ENCODE assay signal across 16 cellular contexts in genomic region chr12:106311139-106311538, GRCh38. TPM values are rescaled to one million over a fixed set of nuclear protein-coding genes. Genes with fewer than 3 reads are reported as not detected.
DNase-seq lines count a peak whose midpoint lies in the region; ATAC-seq and TF ChIP-seq lines count a peak whose summit lies in the region.
"Had no signal": no experiment of that assay in that cellular context is flagged by ENCODE, and none has a peak within 500 bp of the region (broad histone marks: within the 10 kb centered on the region; RNA-seq: fewer than 3 reads in every experiment).

No MANE protein-coding gene starts in this region.

- H3K4me3 ChIP-seq in endodermal cell (ENCODE audit: low read length), result no peak overlapping the region
- no peak overlapping the region for H3K4me3 ChIP-seq in psoas muscle
- H3K4me3 ChIP-seq: body of pancreas had no signal

- intact Hi-C loops in psoas muscle (cut with DNase I), result no loop called here

- WGBS in endodermal cell (ENCODE audit: insufficient coverage in 1 of 2, insufficient read length in 1 of 2), 2 experiments, result 90 to 96% methylated on average over 6 to 8 of the region's 8 CpGs
- 38 to 65% (median 47%) methylated on average over 8 of the region's 8 CpGs for WGBS in psoas muscle, 3 donors

- DNase-seq in activated T-cell treated with anti-CD3 and anti-CD28 coated beads, Interleukin-2, amount 50 U/mL, for 24 hours, result no peak
- DNase-seq in activated T-cell treated with anti-CD3 and anti-CD28 coated beads, Interleukin-2, amount 50 U/mL, for 1 hour, result no peak
- DNase-seq in endodermal cell, result no peak
- DNase-seq in psoas muscle, result no peak
- DNase-seq: activated CD4-positive, CD25-positive, alpha-beta regulatory T cell treated with anti-CD3 and anti-CD28 coated beads, Interleukin-2, amount 50 U/mL, for 72 hours; activated naive CD4-positive, alpha-beta T cell; body of pancreas; dermis blood vessel endothelial cell; NCI-H1105; NCI-H774; stimulated activated CD4-positive, alpha-beta T cell treated with anti-CD3 and anti-CD28 coated beads, Interleukin-15, amount 100 ng/mL, for 24 hours had no signal

- ATAC-seq in psoas muscle, result no peak
- ATAC-seq in activated CD4-positive, CD25-positive, alpha-beta regulatory T cell treated with anti-CD3 and anti-CD28 coated beads, Interleukin-2, amount 50 U/mL, for 24 hours, result no peak
- ATAC-seq in GM21717 (IDR thresholded peaks at IDR 0.05; ENCODE audit: unreplicated experiment), result no peak
- ATAC-seq in GM19455 (IDR thresholded peaks at IDR 0.05; ENCODE audit: unreplicated experiment), result no peak
- ATAC-seq: body of pancreas, esophagus mucosa had no signal

- H3K36me3 ChIP-seq in endodermal cell (ENCODE audit: control insufficient read depth, insufficient read depth, low read length), result no peaks in the 10 kb centered on the region
- H3K36me3 ChIP-seq in psoas muscle (ENCODE audit: insufficient read depth in 1 of 2, low read depth in 1 of 2), result peaks cover 4 to 53% of the 10 kb centered on the region in 2 donors

- no peaks in the 10 kb centered on the region for H3K4me1 ChIP-seq in endodermal cell (ENCODE audit: control insufficient read depth, insufficient read depth, low read length)
- peaks cover 71% of the 10 kb centered on the region for H3K4me1 ChIP-seq in psoas muscle

- H3K9me3 ChIP-seq in endodermal cell (ENCODE audit: control insufficient read depth, low read length), result no peaks in the 10 kb centered on the region
- no peaks in the 10 kb centered on the region for H3K9me3 ChIP-seq in psoas muscle
- H3K9me3 ChIP-seq: body of pancreas had no signal

- H3K9ac ChIP-seq in endodermal cell (ENCODE audit: extremely low read depth, low read length, poor library complexity, severe bottlenecking), result no peak overlapping the region

- H3K27me3 ChIP-seq in endodermal cell (ENCODE audit: control insufficient read depth, insufficient read depth, low read length, poor library complexity, severe bottlenecking) (no peaks in the 10 kb centered on the region), psoas muscle (ENCODE audit: insufficient read depth in 3 of 3, low read length in 2 of 3) (no peaks in the 10 kb centered on the region)
- H3K27me3 ChIP-seq: body of pancreas had no signal

- peaks cover 56% of the 10 kb centered on the region for H3K4me1 Mint-ChIP-seq in activated T-cell treated with anti-CD3 and anti-CD28 coated beads, Interleukin-2, amount 50 U/mL, for 24 hours (ENCODE audit: low read depth)
- peaks cover 30 to 48% (median 48%) of the 10 kb centered on the region in 3 donors for H3K4me1 Mint-ChIP-seq in IgD-negative memory B cell
- H3K4me1 Mint-ChIP-seq in endodermal cell, result peaks cover 8% of the 10 kb centered on the region

- no peaks in the 10 kb centered on the region for H3K9me3 Mint-ChIP-seq in activated T-cell treated with anti-CD3 and anti-CD28 coated beads, Interleukin-2, amount 50 U/mL, for 24 hours
- H3K9me3 Mint-ChIP-seq in IgD-negative memory B cell (no peaks in the 10 kb centered on the region), endodermal cell (no peaks in the 10 kb centered on the region)

- peaks cover 31% of the 10 kb centered on the region for H3K36me3 Mint-ChIP-seq in activated T-cell treated with anti-CD3 and anti-CD28 coated beads, Interleukin-2, amount 50 U/mL, for 24 hours (ENCODE audit: low read depth)
- H3K36me3 Mint-ChIP-seq in IgD-negative memory B cell (peaks cover 6% of the 10 kb centered on the region), endodermal cell (ENCODE audit: low read depth) (peaks cover 7% of the 10 kb centered on the region)

- H3K4me3 Mint-ChIP-seq in activated T-cell treated with anti-CD3 and anti-CD28 coated beads, Interleukin-2, amount 50 U/mL, for 24 hours, result no peak overlapping the region
- H3K4me3 Mint-ChIP-seq in IgD-negative memory B cell (peak overlapping the region in 1 of 4 donors; percentile 68), endodermal cell (no peak overlapping the region)

- TF ChIP-seq CTCF in endodermal cell (conservative IDR thresholded peaks at IDR 0.05) (no peak), psoas muscle (IDR thresholded peaks at IDR 0.05) (no peak)

- H3K27ac ChIP-seq in endodermal cell (ENCODE audit: low read depth, low read length) (no peak overlapping the region), psoas muscle (peak overlapping the region; percentile 97)
- H3K27ac ChIP-seq: body of pancreas had no signal

- H3K27me3 Mint-ChIP-seq in activated T-cell treated with anti-CD3 and anti-CD28 coated beads, Interleukin-2, amount 50 U/mL, for 24 hours, result no peaks in the 10 kb centered on the region
- H3K27me3 Mint-ChIP-seq in IgD-negative memory B cell (no peaks in the 10 kb centered on the region), endodermal cell (ENCODE audit: insufficient read depth) (no peaks in the 10 kb centered on the region)

- peak overlapping the region; percentile 42 for H3K27ac Mint-ChIP-seq in activated T-cell treated with anti-CD3 and anti-CD28 coated beads, Interleukin-2, amount 50 U/mL, for 24 hours
- peak overlapping the region in 2 of 3 donors; percentile 10 to 13 for H3K27ac Mint-ChIP-seq in IgD-negative memory B cell
- H3K27ac Mint-ChIP-seq in endodermal cell, result peak overlapping the region; percentile 5

RNA-seq across cellular contexts. Expression of gene TCP11L2, which starts 8.6 kb away (rescaled TPM):
- polyA plus RNA-seq in IgD-negative memory B cell (35.1 TPM), psoas muscle (10 to 100 TPM in 2 of 3 donors, 1 to 10 TPM in 1; 3.9 to 26.0 (median 15.2) TPM)
- total RNA-seq in endodermal cell (10 to 100 TPM in 1 of 2 donors, 1 to 10 TPM in 1; 7.8 to 15.3 TPM), psoas muscle (10 to 100 TPM; 26.7 to 63.1 (median 39.0) TPM)
- 4.9 TPM for polyA plus RNA-seq in endodermal cell (2013, experiment 1 of 2)
- polyA plus RNA-seq in endodermal cell (2013, experiment 2 of 2), result 6.2 TPM

RNA-seq across cellular contexts. Expression of gene POLR3B, which starts 46.4 kb away (rescaled TPM):
- polyA plus RNA-seq in IgD-negative memory B cell (3.3 TPM), psoas muscle (1 to 10 TPM; 3.6 to 6.7 (median 5.3) TPM)
- total RNA-seq in endodermal cell (10 to 100 TPM in 1 of 2 donors, 1 to 10 TPM in 1; 9.0 to 12.4 TPM), psoas muscle (10 to 100 TPM in 1 of 4 donors, 1 to 10 TPM in 3; 4.3 to 14.0 (median 8.4) TPM)
- 9.9 TPM for polyA plus RNA-seq in endodermal cell (2013, experiment 1 of 2)
- 8.9 TPM for polyA plus RNA-seq in endodermal cell (2013, experiment 2 of 2)
